In genomic region chr20:32537657-32538525, GRCh38 we compare ENCODE assay signal across 9 cellular contexts. TPM values are rescaled to one million over a fixed set of nuclear protein-coding genes. Genes with fewer than 3 reads are reported as not detected.
DNase-seq lines count a peak whose midpoint lies in the region; ATAC-seq and TF ChIP-seq lines count a peak whose summit lies in the region.
"Had no signal": no experiment of that assay in that cellular context is flagged by ENCODE, and none has a peak within 500 bp of the region (broad histone marks: within the 10 kb centered on the region; RNA-seq: fewer than 3 reads in every experiment).

No MANE protein-coding gene starts in this region.

- no peaks in the 10 kb centered on the region for H3K36me3 Mint-ChIP-seq in H9 (ENCODE audit: insufficient read depth in 1 of 3, low read depth in 3 of 3)
- H3K36me3 Mint-ChIP-seq in T-helper 1 cell treated with Interleukin-12 subunit alpha and Interleukin-12 subunit beta and Interleukin-4 antibody, amounts not matched to agents 30 μg/mL and 1 μg/mL, for 36 hours (ENCODE audit: low read depth): peaks cover 9% of the 10 kb centered on the region

- peak overlapping the region; percentile 78 to 85 for H3K4me3 Mint-ChIP-seq in H9
- H3K4me3 Mint-ChIP-seq in T-helper 1 cell treated with Interleukin-12 subunit alpha and Interleukin-12 subunit beta and Interleukin-4 antibody, amounts not matched to agents 30 μg/mL and 1 μg/mL, for 36 hours: peak overlapping the region; percentile 91

- H3K9ac ChIP-seq in H9 (ENCODE audit: extremely low read depth, insufficient read length, low read length): no peak overlapping the region

- no peak overlapping the region for H3K4ac ChIP-seq in H9 (ENCODE audit: low read depth, low read length)

- no peak overlapping the region for H2BK120ac ChIP-seq in H9 (ENCODE audit: low read depth, low read length, poor library complexity, severe bottlenecking)

- H2AFZ ChIP-seq in H9 (ENCODE audit: low read length): no peak overlapping the region

- no peak overlapping the region for H3K4me3 ChIP-seq in esophagus (ENCODE audit: low read depth in 1 of 2, low read length in 2 of 2)

- intact Hi-C loops in sciatic nerve (cut with DNase I): no loop called here

- TF ChIP-seq CTCF in H9 (conservative IDR thresholded peaks at IDR 0.05): no peak

- H4K91ac ChIP-seq in H9 (ENCODE audit: insufficient read length, low read depth, low read length): no peak overlapping the region

- ATAC-seq in sciatic nerve (peak; percentile 8), HG03139 (IDR thresholded peaks at IDR 0.05; ENCODE audit: unreplicated experiment) (no peak)

- peaks cover 4% of the 10 kb centered on the region for H3K23me2 ChIP-seq in H9 (ENCODE audit: insufficient read length, low read depth, low read length, poor library complexity, severe bottlenecking)

- H3K4me1 Mint-ChIP-seq in H9: peaks cover 40 to 42% of the 10 kb centered on the region in 2 experiments
- peaks cover 71% of the 10 kb centered on the region for H3K4me1 Mint-ChIP-seq in T-helper 1 cell treated with Interleukin-12 subunit alpha and Interleukin-12 subunit beta and Interleukin-4 antibody, amounts not matched to agents 30 μg/mL and 1 μg/mL, for 36 hours (ENCODE audit: low read depth)

- H3T11ph ChIP-seq in H9 (ENCODE audit: low read length): no peak overlapping the region

- no peak overlapping the region for H3K27ac Mint-ChIP-seq in H9
- H3K27ac Mint-ChIP-seq in T-helper 1 cell treated with Interleukin-12 subunit alpha and Interleukin-12 subunit beta and Interleukin-4 antibody, amounts not matched to agents 30 μg/mL and 1 μg/mL, for 36 hours: peak overlapping the region; percentile 97

- peak overlapping the region; percentile 48 for H3K4me2 ChIP-seq in H9 (ENCODE audit: insufficient read depth, insufficient read length, low read length)

- peaks cover 75% of the 10 kb centered on the region for H3K27me3 Mint-ChIP-seq in H9 (ENCODE audit: low read depth)
- no peaks in the 10 kb centered on the region for H3K27me3 Mint-ChIP-seq in T-helper 1 cell treated with Interleukin-12 subunit alpha and Interleukin-12 subunit beta and Interleukin-4 antibody, amounts not matched to agents 30 μg/mL and 1 μg/mL, for 36 hours (ENCODE audit: low read depth)

- H2BK12ac ChIP-seq in H9 (ENCODE audit: insufficient read length, low read depth, low read length): no peak overlapping the region

- H3K27ac ChIP-seq in H9 (ENCODE audit: insufficient read length, low read depth, low read length) (no peak overlapping the region), esophagus (ENCODE audit: low read depth in 2 of 2, low read length in 1 of 2) (peak overlapping the region; percentile 17 to 18)

- no peak overlapping the region for H3K23ac ChIP-seq in H9 (ENCODE audit: insufficient read length, low read depth, low read length)

- H3K4me1 ChIP-seq in H9 (ENCODE audit: insufficient read depth, low read length): no peaks in the 10 kb centered on the region
- peaks cover 8 to 13% of the 10 kb centered on the region in 2 donors for H3K4me1 ChIP-seq in esophagus (ENCODE audit: control insufficient read depth in 2 of 2, insufficient read depth in 2 of 2, low read length in 1 of 2)

- no peaks in the 10 kb centered on the region for H3K79me2 ChIP-seq in H9 (ENCODE audit: insufficient read depth, low read length)

- H3K14ac ChIP-seq in H9 (ENCODE audit: insufficient read depth, low read length): no peak overlapping the region

- no peak overlapping the region for H3K18ac ChIP-seq in H9 (ENCODE audit: insufficient read length, low read depth, low read length)

- DNase-seq in H9 (peak; percentile 57), sciatic nerve (ENCODE audit: low spot score) (no peak), GDM1 (lab: John Stamatoyannopoulos, UW) (no peak), HuH-7 (ENCODE audit: low spot score) (no peak), NCI-H1092 treated with DMSO at 0.1 percent for 48 hours (lab: John Stamatoyannopoulos, UW) (no peak)
- DNase-seq: NCI-H2227 treated with DMSO at 0.1 percent for 48 hours had no signal

- H3K79me1 ChIP-seq in H9 (ENCODE audit: insufficient read depth, low read depth, low read length, poor library complexity, severe bottlenecking): no peaks in the 10 kb centered on the region

- WGBS in H9 (ENCODE audit: extremely low coverage, insufficient read length, low lambda C conversion rate): no CpG with 5 or more reads among the region's 18 CpGs
- 66 to 71% methylated on average over 16 to 17 of the region's 18 CpGs for WGBS in esophagus, 2 donors

- no peaks in the 10 kb centered on the region for H3K36me3 ChIP-seq in esophagus (ENCODE audit: control insufficient read depth in 2 of 2, insufficient read depth in 2 of 2, low read length in 1 of 2)

- no peak overlapping the region for H2BK20ac ChIP-seq in H9 (ENCODE audit: low read depth, low read length, poor library complexity, severe bottlenecking)

- H2AK5ac ChIP-seq in H9 (ENCODE audit: insufficient read length, low read length): no peak overlapping the region

- H3K9me3 ChIP-seq in H9 (ENCODE audit: control insufficient read depth, low read depth, low read length): no peaks in the 10 kb centered on the region
- H3K9me3 ChIP-seq in esophagus (ENCODE audit: control insufficient read depth in 2 of 2, insufficient read depth in 1 of 2, low read depth in 1 of 2, low read length in 1 of 2): no peaks in the 10 kb centered on the region

- H3K27me3 ChIP-seq in H9 (ENCODE audit: insufficient read depth, low read length) (peaks cover 3% of the 10 kb centered on the region; the same call in 1 of the 2 replicates), esophagus (ENCODE audit: control insufficient read depth in 1 of 2, insufficient read depth in 2 of 2, low read length in 2 of 2) (no peaks in the 10 kb centered on the region)

- H3K56ac ChIP-seq in H9 (ENCODE audit: insufficient read length, low read depth, low read length): no peak overlapping the region

- no peak overlapping the region for H2BK15ac ChIP-seq in H9 (ENCODE audit: low read depth, low read length)

- no peak overlapping the region for H4K5ac ChIP-seq in H9 (ENCODE audit: insufficient read length, low read depth, low read length)

- H4K8ac ChIP-seq in H9 (replicated peaks; ENCODE audit: insufficient read length, low read depth, low read length): no peak overlapping the region

- H3K9me3 Mint-ChIP-seq in H9: no peaks in the 10 kb centered on the region; a peak in 1 of 5 replicates
- H3K9me3 Mint-ChIP-seq in T-helper 1 cell treated with Interleukin-12 subunit alpha and Interleukin-12 subunit beta and Interleukin-4 antibody, amounts not matched to agents 30 μg/mL and 1 μg/mL, for 36 hours: no peaks in the 10 kb centered on the region

- H2BK5ac ChIP-seq in H9 (ENCODE audit: insufficient read length, low read length): no peak overlapping the region

- H4K20me1 ChIP-seq in H9 (ENCODE audit: control insufficient read depth, insufficient read depth, insufficient read length): no peaks in the 10 kb centered on the region

RNA-seq across cellular contexts. Expression of gene NOL4L, which starts 47.2 kb away (rescaled TPM):
- 28.9 and 31.7 TPM in 2 replicates for total RNA-seq in H9 (2021)
- polyA plus RNA-seq in esophagus: 1 to 10 TPM; 1.1 to 1.2 TPM
- total RNA-seq in sciatic nerve: 39.4 TPM
